In the genomic region with DNA sequence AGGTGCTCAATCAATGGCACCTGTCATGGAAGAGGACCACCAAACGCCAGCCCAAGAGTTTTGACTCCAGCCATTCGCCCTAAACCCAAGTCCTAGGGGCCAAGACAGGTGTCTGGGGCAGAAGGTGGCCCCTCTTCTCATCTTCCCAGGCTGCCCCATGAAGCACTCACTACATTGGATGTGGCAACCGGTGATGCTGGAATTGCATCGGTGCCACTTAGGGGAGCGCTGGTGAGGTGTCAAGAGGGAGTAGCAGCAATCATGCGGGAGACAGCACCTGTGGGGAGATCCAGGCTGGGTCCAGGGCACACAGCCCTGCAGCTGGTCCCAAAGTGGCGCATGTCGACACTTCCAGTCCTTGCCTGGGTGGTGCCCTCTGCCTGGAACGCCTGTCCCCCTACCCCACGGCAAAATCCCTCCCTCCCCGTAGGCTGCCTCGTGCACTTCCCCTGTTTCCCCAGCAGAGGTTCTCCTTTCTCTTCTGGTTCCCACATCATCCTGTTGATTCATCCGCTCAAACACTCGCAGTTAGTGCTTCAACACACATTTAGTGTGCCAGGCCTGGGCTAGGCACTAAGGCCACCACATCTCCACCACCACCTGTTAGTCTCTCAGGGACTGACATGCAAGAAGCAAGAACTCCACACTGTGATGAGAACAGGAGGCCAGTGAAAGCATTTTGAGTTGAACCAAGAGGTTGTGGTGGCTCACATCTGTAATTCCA, we compare ENCODE assay signal across 8 cellular contexts. TPM values are rescaled to one million over a fixed set of nuclear protein-coding genes. Genes with fewer than 3 reads are reported as not detected.
DNase-seq lines count a peak whose midpoint lies in the region; ATAC-seq and TF ChIP-seq lines count a peak whose summit lies in the region.

No MANE protein-coding gene starts in this region.

- no peak for TF ChIP-seq POLR2A in stomach (IDR thresholded peaks at IDR 0.05)

- 39 to 48% (median 42%) methylated on average over 12 to 14 of the region's 14 CpGs for WGBS in stomach, 5 donors

- ATAC-seq in left lung (peak; percentile 92), HG03571 (IDR thresholded peaks at IDR 0.05; ENCODE audit: unreplicated experiment) (no peak), HG03095 (IDR thresholded peaks at IDR 0.05; ENCODE audit: unreplicated experiment) (no peak)

- intact Hi-C loops in left lung (cut with DNase I) = no loop called here
- intact Hi-C loops in stomach (cut with DNase I; ENCODE audit: low total_unique reads) = no loop called here

- TF ChIP-seq CTCF in choroid plexus epithelial cell (conservative IDR thresholded peaks at IDR 0.05; ENCODE audit: low read depth, low read length) (peak; percentile 84), left lung (IDR thresholded peaks at IDR 0.05) (peak; percentile 77 to 79), stomach (IDR thresholded peaks at IDR 0.05) (peak in 5 of 7 experiments; percentile 54 to 83 (median 68))

- DNase-seq in Daoy (ENCODE audit: low read depth) (peak; percentile 58), HuH-7.5 (ENCODE audit: low spot score) (peak; percentile 29), SKM-1 (lab: John Stamatoyannopoulos, UW; ENCODE audit: unreplicated experiment) (peak; percentile 26), choroid plexus epithelial cell (ENCODE audit: low read depth) (peak; percentile 70), left lung (no peak), stomach (peak; percentile 38)

- no peaks in the 10 kb centered on the region for H3K9me3 ChIP-seq in left lung
- H3K9me3 ChIP-seq in stomach = peaks cover 0 to 5% (median 0%) of the 10 kb centered on the region in 4 donors

- peaks cover 0 to 3% of the 10 kb centered on the region in 2 donors for H3K27me3 ChIP-seq in left lung
- peaks cover 0 to 5% (median 0%) of the 10 kb centered on the region in 3 donors for H3K27me3 ChIP-seq in stomach

- no peak overlapping the region for H3K4me3 ChIP-seq in choroid plexus epithelial cell (ENCODE audit: low read depth, low read length)
- H3K4me3 ChIP-seq in left lung = no peak overlapping the region
- no peak overlapping the region for H3K4me3 ChIP-seq in stomach

- no peaks in the 10 kb centered on the region for H3K4me1 ChIP-seq in left lung
- H3K4me1 ChIP-seq in stomach = no peaks in the 10 kb centered on the region

- H3K36me3 ChIP-seq in left lung = no peaks in the 10 kb centered on the region
- no peaks in the 10 kb centered on the region for H3K36me3 ChIP-seq in stomach

- H3K27ac ChIP-seq in left lung = no peak overlapping the region
- H3K27ac ChIP-seq in stomach = no peak overlapping the region

- no peak for TF ChIP-seq EP300 in stomach (IDR thresholded peaks at IDR 0.05)

RNA-seq across cellular contexts. Expression of gene PLA2G2D, which starts 18.5 kb away (rescaled TPM):
- not detected in 2 replicates for total RNA-seq in Daoy (2014; rRNA removed; shearing (Covaris generic))
- total RNA-seq in left lung (not detected), stomach (not detected)
- under 1 TPM in 1 of 3 donors, not detected in 2; 0.23 TPM for polyA plus RNA-seq in stomach

RNA-seq across cellular contexts. Expression of gene PLA2G5, which starts 30.8 kb away (rescaled TPM):
- total RNA-seq in Daoy (2014; rRNA removed; shearing (Covaris generic)) = not detected in 2 replicates
- total RNA-seq in left lung (1 to 10 TPM; 4.9 to 5.5 TPM), stomach (1 to 10 TPM in 3 of 5 donors, not detected in 2; 2.3 to 9.4 (median 7.0) TPM)
- 1 to 10 TPM in 2 of 3 donors, under 1 TPM in 1; 0.92 to 8.5 (median 1.8) TPM for polyA plus RNA-seq in stomach

RNA-seq across cellular contexts. Expression of gene PLA2G2F, which starts 38.3 kb away (rescaled TPM):
- not detected in 2 replicates for total RNA-seq in Daoy (2014; rRNA removed; shearing (Covaris generic))
- total RNA-seq in left lung (not detected), stomach (1 to 10 TPM in 1 of 5 donors, under 1 TPM in 1, not detected in 3; 0.18 to 6.4 TPM)
- polyA plus RNA-seq in stomach = not detected

Comparison
In these comparisons a context has a peak if more than half of its experiments do, and no peak if none do; other contexts are left out.
1. DNase-seq: peak in Daoy (single experiment), HuH-7.5 (single experiment), SKM-1 (single experiment), choroid plexus epithelial cell (single experiment) and stomach (single experiment); none in left lung (0 of 2).
2. Peak in every context shown above with its lines, with median percentiles within 50 percentile points of each other: CTCF ChIP-seq.